15 cellular contexts compared by ENCODE assay signal in genomic region chr9:84373975-84374374, GRCh38. TPM values are rescaled to one million over a fixed set of nuclear protein-coding genes. Genes with fewer than 3 reads are reported as not detected.
"Had no signal": no experiment of that assay in that cellular context is flagged by ENCODE, and none has a peak within 500 bp of the region (broad histone marks: within the 10 kb centered on the region; RNA-seq: fewer than 3 reads in every experiment).

No MANE protein-coding gene starts in this region.

- H3K4me1 Mint-ChIP-seq: stimulated activated naive CD8-positive, alpha-beta T cell treated with anti-CD3 and anti-CD28 coated beads, Interleukin-15, amount 100 ng/mL, for 72 hours had no signal

- H3K4me3 ChIP-seq: colonic mucosa, esophagus squamous epithelium had no signal

- H3K27me3 ChIP-seq: colonic mucosa had no signal

- H3K4me1 ChIP-seq: colonic mucosa, foreskin keratinocyte, parathyroid adenoma had no signal

- H3K27ac ChIP-seq: colonic mucosa, esophagus squamous epithelium, foreskin keratinocyte, parathyroid adenoma had no signal

- DNase-seq: activated CD8-positive, alpha-beta memory T cell treated with anti-CD3 and anti-CD28 coated beads, Interleukin-2, amount 50 U/mL, for 48 hours; activated CD8-positive, alpha-beta T cell treated with anti-CD3 and anti-CD28 coated beads for 36 hours; activated naive CD4-positive, alpha-beta T cell treated with anti-CD3 and anti-CD28 coated beads for 36 hours; caudate nucleus; colonic mucosa; esophagus squamous epithelium; foreskin keratinocyte; head of caudate nucleus; mesenchymal stem cell; stimulated activated CD4-positive, alpha-beta T cell treated with anti-CD3 and anti-CD28 coated beads, Interleukin-15, amount 100 ng/mL, for 24 hours; stimulated activated CD4-positive, alpha-beta T cell treated with anti-CD3 and anti-CD28 coated beads, Interleukin-4, amount 100 ng/mL, for 24 hours; stimulated activated naive CD8-positive, alpha-beta T cell treated with anti-CD3 and anti-CD28 coated beads, Interleukin-15, amount 100 ng/mL, for 72 hours had no signal

- H3K36me3 ChIP-seq: colonic mucosa, esophagus squamous epithelium had no signal

- H3K27ac Mint-ChIP-seq: activated CD8-positive, alpha-beta T cell treated with anti-CD3 and anti-CD28 coated beads for 36 hours; activated naive CD4-positive, alpha-beta T cell treated with anti-CD3 and anti-CD28 coated beads for 36 hours; stimulated activated naive CD8-positive, alpha-beta T cell treated with anti-CD3 and anti-CD28 coated beads, Interleukin-15, amount 100 ng/mL, for 72 hours had no signal

- H3K9me3 ChIP-seq: colonic mucosa, esophagus squamous epithelium had no signal

- H3K4me3 Mint-ChIP-seq: activated CD8-positive, alpha-beta T cell treated with anti-CD3 and anti-CD28 coated beads for 36 hours; activated naive CD4-positive, alpha-beta T cell treated with anti-CD3 and anti-CD28 coated beads for 36 hours; stimulated activated naive CD8-positive, alpha-beta T cell treated with anti-CD3 and anti-CD28 coated beads, Interleukin-15, amount 100 ng/mL, for 72 hours had no signal

- ATAC-seq: activated CD8-positive, alpha-beta T cell treated with anti-CD3 and anti-CD28 coated beads for 36 hours; foreskin keratinocyte; left lobe of liver; stimulated activated naive CD8-positive, alpha-beta T cell treated with anti-CD3 and anti-CD28 coated beads, Interleukin-15, amount 100 ng/mL, for 72 hours had no signal

- H3K9me3 Mint-ChIP-seq: activated CD8-positive, alpha-beta T cell treated with anti-CD3 and anti-CD28 coated beads for 36 hours; activated naive CD4-positive, alpha-beta T cell treated with anti-CD3 and anti-CD28 coated beads for 36 hours; stimulated activated naive CD8-positive, alpha-beta T cell treated with anti-CD3 and anti-CD28 coated beads, Interleukin-15, amount 100 ng/mL, for 72 hours had no signal

RNA-seq across cellular contexts. Expression of gene SLC28A3, which starts 33.4 kb away (rescaled TPM):
- polyA plus RNA-seq: neural cell had no signal
